In the genomic region with DNA sequence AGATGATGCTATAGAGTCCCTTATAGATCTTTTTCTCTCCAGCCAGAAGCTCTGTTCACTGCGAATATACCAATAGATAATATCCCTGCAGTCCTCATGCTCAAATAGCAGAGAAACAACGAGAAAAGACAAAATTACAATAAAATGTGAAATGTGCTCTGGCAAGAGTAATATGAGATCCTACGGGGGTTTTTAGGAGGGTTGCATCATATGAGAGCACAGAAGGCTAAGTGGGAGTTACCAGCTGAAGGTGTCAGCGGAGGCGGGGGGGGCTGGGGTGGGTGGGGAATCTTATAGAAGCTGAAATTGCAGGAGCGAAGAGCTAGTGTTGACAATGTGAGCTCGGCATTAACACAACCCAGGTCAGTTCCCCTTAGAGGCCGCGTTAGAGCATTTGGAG, we compare ENCODE assay signal across 26 cellular contexts.
"Had no signal": no experiment of that assay in that cellular context is flagged by ENCODE, and none has a peak within 500 bp of the region (broad histone marks: within the 10 kb centered on the region; RNA-seq: fewer than 3 reads in every experiment).

No MANE protein-coding gene starts in this region.

- H3K27me3 Mint-ChIP-seq: activated CD4-positive, alpha-beta T cell treated with anti-CD3 and anti-CD28 coated beads, Interleukin-2, amount 10 ng/mL, durations not matched to agents 7 days and 5 days; activated naive CD8-positive, alpha-beta T cell treated with anti-CD3 and anti-CD28 coated beads, Interleukin-2, amount 50 U/mL, for 24 hours; memory B cell; stimulated activated naive CD8-positive, alpha-beta T cell treated with anti-CD3 and anti-CD28 coated beads, Interleukin-15, amount 100 ng/mL, for 72 hours had no signal

- H3K27me3 ChIP-seq: foreskin keratinocyte, neutrophil, pancreas, right atrium auricular region, suprapubic skin, tibial nerve had no signal

- H3K4me1 Mint-ChIP-seq: activated CD4-positive, alpha-beta T cell treated with anti-CD3 and anti-CD28 coated beads, Interleukin-2, amount 10 ng/mL, durations not matched to agents 7 days and 5 days; activated naive CD8-positive, alpha-beta T cell treated with anti-CD3 and anti-CD28 coated beads, Interleukin-2, amount 50 U/mL, for 24 hours; immature natural killer cell; memory B cell; stimulated activated effector memory CD8-positive, alpha-beta T cell treated with anti-CD3 and anti-CD28 coated beads, Interleukin-12 subunit alpha, Interleukin-12 subunit beta, amount 100 ng/mL, for 72 hours; stimulated activated naive CD8-positive, alpha-beta T cell treated with anti-CD3 and anti-CD28 coated beads, Interleukin-15, amount 100 ng/mL, for 72 hours had no signal

- ATAC-seq: activated CD8-positive, alpha-beta T cell treated with anti-CD3 and anti-CD28 coated beads, Interleukin-2, amount 10 ng/mL, durations not matched to agents 7 days and 5 days; activated naive CD8-positive, alpha-beta T cell treated with anti-CD3 and anti-CD28 coated beads, Interleukin-2, amount 50 U/mL, for 24 hours; foreskin keratinocyte; pancreas; psoas muscle; stimulated activated effector memory CD8-positive, alpha-beta T cell treated with anti-CD3 and anti-CD28 coated beads, Interleukin-12 subunit alpha, Interleukin-12 subunit beta, amount 100 ng/mL, for 72 hours; stimulated activated naive CD8-positive, alpha-beta T cell treated with anti-CD3 and anti-CD28 coated beads, Interleukin-15, amount 100 ng/mL, for 72 hours had no signal

- H3K4me3 ChIP-seq: pancreas, psoas muscle, right atrium auricular region, suprapubic skin, tibial nerve had no signal

- H3K27ac Mint-ChIP-seq: activated CD4-positive, alpha-beta T cell treated with anti-CD3 and anti-CD28 coated beads, Interleukin-2, amount 10 ng/mL, durations not matched to agents 7 days and 5 days; activated CD8-positive, alpha-beta T cell treated with anti-CD3 and anti-CD28 coated beads, Interleukin-2, amount 10 ng/mL, durations not matched to agents 7 days and 5 days; activated naive CD8-positive, alpha-beta T cell treated with anti-CD3 and anti-CD28 coated beads, Interleukin-2, amount 50 U/mL, for 24 hours; activated T-helper 1 cell treated with anti-CD3 and anti-CD28 coated beads, Interleukin-12 subunit alpha, Interleukin-12 subunit beta, Interleukin-2, Interleukin-4 antibody, amounts not matched to agents 30 ng/mL and 10 ng/mL and 1 ng/mL, durations not matched to agents 14 hours and 24 hours and 36 hours; immature natural killer cell; memory B cell; stimulated activated effector memory CD8-positive, alpha-beta T cell treated with anti-CD3 and anti-CD28 coated beads, Interleukin-12 subunit alpha, Interleukin-12 subunit beta, amount 100 ng/mL, for 72 hours; stimulated activated naive CD8-positive, alpha-beta T cell treated with anti-CD3 and anti-CD28 coated beads, Interleukin-15, amount 100 ng/mL, for 72 hours; T-helper 2 cell treated with Interferon-gamma antibody and Interleukin-4, amounts not matched to agents 5 μg/mL and 100 μg/mL, for 36 hours had no signal

- H3K4me3 Mint-ChIP-seq: activated CD4-positive, alpha-beta T cell treated with anti-CD3 and anti-CD28 coated beads, Interleukin-2, amount 10 ng/mL, durations not matched to agents 7 days and 5 days; activated CD8-positive, alpha-beta T cell treated with anti-CD3 and anti-CD28 coated beads, Interleukin-2, amount 10 ng/mL, durations not matched to agents 7 days and 5 days; activated naive CD8-positive, alpha-beta T cell treated with anti-CD3 and anti-CD28 coated beads, Interleukin-2, amount 50 U/mL, for 24 hours; activated T-helper 1 cell treated with anti-CD3 and anti-CD28 coated beads, Interleukin-12 subunit alpha, Interleukin-12 subunit beta, Interleukin-2, Interleukin-4 antibody, amounts not matched to agents 30 ng/mL and 10 ng/mL and 1 ng/mL, durations not matched to agents 14 hours and 24 hours and 36 hours; immature natural killer cell; memory B cell; nephron; stimulated activated effector memory CD8-positive, alpha-beta T cell treated with anti-CD3 and anti-CD28 coated beads, Interleukin-12 subunit alpha, Interleukin-12 subunit beta, amount 100 ng/mL, for 72 hours; stimulated activated naive CD8-positive, alpha-beta T cell treated with anti-CD3 and anti-CD28 coated beads, Interleukin-15, amount 100 ng/mL, for 72 hours; T-helper 2 cell treated with Interferon-gamma antibody and Interleukin-4, amounts not matched to agents 5 μg/mL and 100 μg/mL, for 36 hours had no signal

- H3K27ac ChIP-seq: foreskin keratinocyte, neutrophil, pancreas, psoas muscle, right atrium auricular region, suprapubic skin, tibial nerve, WERI-Rb-1 had no signal

- H3K4me1 ChIP-seq: foreskin keratinocyte, pancreas, psoas muscle, right atrium auricular region, suprapubic skin, tibial nerve had no signal

- H3K36me3 Mint-ChIP-seq: stimulated activated effector memory CD8-positive, alpha-beta T cell treated with anti-CD3 and anti-CD28 coated beads, Interleukin-12 subunit alpha, Interleukin-12 subunit beta, amount 100 ng/mL, for 72 hours had no signal

- DNase-seq: activated CD4-positive, alpha-beta T cell treated with anti-CD3 and anti-CD28 coated beads, Interleukin-2, amount 10 ng/mL, durations not matched to agents 7 days and 5 days; activated CD4-positive, CD25-positive, alpha-beta regulatory T cell treated with anti-CD3 and anti-CD28 coated beads, Interleukin-2, amount 50 U/mL, for 72 hours; activated CD8-positive, alpha-beta T cell treated with anti-CD3 and anti-CD28 coated beads, Interleukin-2, amount 10 ng/mL, durations not matched to agents 7 days and 5 days; activated gamma-delta T cell; activated naive CD4-positive, alpha-beta T cell treated with anti-CD3 and anti-CD28 coated beads, Interleukin-2, amount 50 U/mL, for 16 hours; activated naive CD8-positive, alpha-beta T cell treated with anti-CD3 and anti-CD28 coated beads, Interleukin-2, amount 50 U/mL, for 24 hours; dermis blood vessel endothelial cell; effector CD8-positive, alpha-beta T cell; erythroblast; foreskin keratinocyte; immature natural killer cell; kidney glomerular epithelial cell; pancreas; psoas muscle; stimulated activated CD4-positive, alpha-beta T cell treated with anti-CD3 and anti-CD28 coated beads, Interleukin-1b, Interleukin-23, amount 100 ng/mL, for 48 hours; stimulated activated naive CD8-positive, alpha-beta T cell treated with anti-CD3 and anti-CD28 coated beads, Interleukin-15, amount 100 ng/mL, for 72 hours; WERI-Rb-1 had no signal

- H3K36me3 ChIP-seq: neutrophil, pancreas, right atrium auricular region, suprapubic skin, tibial nerve, WERI-Rb-1 had no signal
